18 cellular contexts compared by ENCODE assay signal in the genomic region with DNA sequence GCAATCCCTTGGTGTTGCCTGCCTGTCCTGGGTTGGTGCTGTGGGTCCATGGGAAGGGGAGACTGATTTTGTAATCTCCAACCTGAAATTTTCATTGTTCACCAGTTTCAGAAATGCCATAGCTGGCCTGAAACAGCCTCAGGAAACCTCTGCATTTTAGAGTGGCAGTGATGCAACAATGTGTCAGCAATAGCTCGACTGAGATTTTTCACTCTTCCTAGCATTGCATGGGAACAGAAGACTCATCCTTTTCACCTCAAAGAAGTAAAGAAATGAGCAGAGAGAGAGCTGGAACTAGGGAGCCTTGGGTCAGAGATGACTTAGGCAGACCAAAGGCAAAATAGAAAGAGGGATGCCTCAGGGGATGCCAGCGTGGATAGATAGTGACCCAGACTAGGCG. TPM values are rescaled to one million over a fixed set of nuclear protein-coding genes. Genes with fewer than 3 reads are reported as not detected.
DNase-seq lines count a peak whose midpoint lies in the region; ATAC-seq and TF ChIP-seq lines count a peak whose summit lies in the region.
"Had no signal": no experiment of that assay in that cellular context is flagged by ENCODE, and none has a peak within 500 bp of the region (broad histone marks: within the 10 kb centered on the region; RNA-seq: fewer than 3 reads in every experiment).

No MANE protein-coding gene starts in this region.

- H2AFZ ChIP-seq in GM23248 (peak overlapping the region; percentile 31), fibroblast of lung (ENCODE audit: low read length) (no peak overlapping the region)

- H3K4me1 ChIP-seq in GM23248 (ENCODE audit: insufficient read depth) (peaks cover 24% of the 10 kb centered on the region), adipocyte (ENCODE audit: control insufficient read depth, insufficient read depth, low read length) (peaks cover 39% of the 10 kb centered on the region), fibroblast of lung (ENCODE audit: control insufficient read depth, extremely low read depth, insufficient read depth, low read length) (peaks cover 35% of the 10 kb centered on the region)

- H3K27me3 ChIP-seq in GM23248 (replicated peaks; ENCODE audit: insufficient read depth) (no peaks in the 10 kb centered on the region), adipocyte (replicated peaks; ENCODE audit: control insufficient read depth, insufficient read depth, low read length) (no peaks in the 10 kb centered on the region), fibroblast of lung (ENCODE audit: control insufficient read depth, insufficient read depth, low read length) (no peaks in the 10 kb centered on the region)
- H3K27me3 ChIP-seq: ovary, stomach had no signal

- peaks cover 27% of the 10 kb centered on the region; the same call in 1 of the 2 replicates for H3F3A ChIP-seq in GM23248 (ENCODE audit: insufficient read depth)

- 63 to 64% methylated on average over 3 of the region's 3 CpGs for WGBS in GM23248 (ENCODE audit: low coverage in 1 of 2, low lambda C conversion rate in 2 of 2, missing lambda C conversion rate in 2 of 2), 2 experiments

- H3K4me2 ChIP-seq in GM23248 (ENCODE audit: unreplicated experiment) (peak overlapping the region; percentile 5), fibroblast of lung (ENCODE audit: extremely low read depth, insufficient read depth, low read length) (no peak overlapping the region)

- peak; percentile 53 for DNase-seq in AG08395 (ENCODE audit: low spot score)
- DNase-seq in GM23248 = peak; percentile 87
- peak; percentile 72 for DNase-seq in adipocyte (ENCODE audit: low read depth)
- peak; percentile 30 to 37 for DNase-seq in fibroblast of lung (ENCODE audit: low read depth in 2 of 2)
- DNase-seq in GM19240 (ENCODE audit: insufficient read length, low spot score) = no peak
- no peak for DNase-seq in HT-29 (ENCODE audit: low spot score)
- DNase-seq in NCI-H2171 (lab: John Stamatoyannopoulos, UW) = no peak
- DNase-seq: ACHN; activated CD4-positive, alpha-beta T cell treated with anti-CD3 and anti-CD28 coated beads, Interleukin-2, amount 50 U/mL, for 1 hour; activated naive CD4-positive, alpha-beta T cell treated with anti-CD3 and anti-CD28 coated beads, Interleukin-2, amount 10 ng/mL, durations not matched to agents 7 days and 5 days; esophagus squamous epithelium; NCI-H1930; NCI-H446; ovary; stomach had no signal

- H3K36me3 ChIP-seq in GM23248 (ENCODE audit: low read depth) = no peaks in the 10 kb centered on the region
- H3K36me3 ChIP-seq in adipocyte (ENCODE audit: control insufficient read depth, insufficient read depth, low read length, severe bottlenecking) = no peaks in the 10 kb centered on the region
- no peaks in the 10 kb centered on the region for H3K36me3 ChIP-seq in fibroblast of lung (ENCODE audit: control insufficient read depth, insufficient read depth, low read length)
- H3K36me3 ChIP-seq: esophagus squamous epithelium, ovary, stomach had no signal

- no peaks in the 10 kb centered on the region for H3K9me3 ChIP-seq in GM23248 (ENCODE audit: low read depth)
- no peaks in the 10 kb centered on the region for H3K9me3 ChIP-seq in adipocyte (ENCODE audit: control insufficient read depth, low read length)
- no peaks in the 10 kb centered on the region for H3K9me3 ChIP-seq in fibroblast of lung (ENCODE audit: control insufficient read depth, insufficient read depth, low read depth, low read length)
- H3K9me3 ChIP-seq: esophagus squamous epithelium, ovary, stomach had no signal

- TF ChIP-seq CTCF in fibroblast of lung (conservative IDR thresholded peaks at IDR 0.05 in 1 of 2, IDR thresholded peaks at IDR 0.05 in 1 of 2; ENCODE audit: low read depth in 1 of 2, low read length in 2 of 2) = no peak

- H3K9ac ChIP-seq in GM23248 (peak overlapping the region; percentile 14; the same call in 1 of the 2 replicates), adipocyte (ENCODE audit: low read length) (no peak overlapping the region), fibroblast of lung (ENCODE audit: insufficient read depth, low read length) (no peak overlapping the region)

- no peak for ATAC-seq in GM21528 (IDR thresholded peaks at IDR 0.05; ENCODE audit: low FRiP score, unreplicated experiment)
- ATAC-seq: sciatic nerve had no signal

- H4K20me1 ChIP-seq in GM23248 (ENCODE audit: insufficient read depth) = no peaks in the 10 kb centered on the region
- no peaks in the 10 kb centered on the region for H4K20me1 ChIP-seq in fibroblast of lung (ENCODE audit: control insufficient read depth, extremely low read depth, insufficient read depth, low read length)

- in situ Hi-C loops in GM23248 (cut with MboI) = no loop called here

- H3K4me3 ChIP-seq in GM23248 (no peak overlapping the region), adipocyte (ENCODE audit: low read length) (no peak overlapping the region), fibroblast of lung (replicated peaks in 1 of 4; ENCODE audit: control extremely low read depth in 1 of 4, insufficient read depth in 1 of 4, low read depth in 3 of 4, low read length in 4 of 4) (no peak overlapping the region)
- H3K4me3 ChIP-seq: esophagus squamous epithelium, lung, ovary, stomach had no signal

- no peaks in the 10 kb centered on the region for H3K9me2 ChIP-seq in GM23248 (ENCODE audit: insufficient read depth)

- H3K27ac ChIP-seq in GM23248 (peak overlapping the region; percentile 70), fibroblast of lung (ENCODE audit: insufficient read depth, low read length) (no peak overlapping the region)
- H3K27ac ChIP-seq: esophagus squamous epithelium, ovary, stomach had no signal

- H3K79me2 ChIP-seq in GM23248 (ENCODE audit: insufficient read depth) = no peaks in the 10 kb centered on the region
- no peaks in the 10 kb centered on the region for H3K79me2 ChIP-seq in fibroblast of lung (ENCODE audit: control insufficient read depth, insufficient read depth, low read length)

RNA-seq across cellular contexts. Expression of gene TMEM14A, which starts 23.7 kb away (rescaled TPM):
- total RNA-seq in GM23248 (2014; rRNA removed; shearing (Covaris generic)) = 64.0 and 68.4 TPM in 2 replicates
- polyA plus RNA-seq in GM23248 (2016; fragmentation: Nextera tagmentation; extraction: Ambion mirVana) = 95.1 and 96.0 TPM in 2 replicates
- total RNA-seq in fibroblast of lung = 27.5 and 38.3 TPM in 2 replicates
- 41.6 and 49.0 TPM in 2 replicates for polyA plus RNA-seq in fibroblast of lung
- polyA plus RNA-seq in fibroblast of lung (2012) = 39.0 and 42.5 TPM in 2 replicates
- 0.86 and 3.5 TPM in 2 replicates for polyA minus RNA-seq in fibroblast of lung (ENCODE audit: low replicate concordance)
- total RNA-seq in HT-29 (2014; rRNA removed; shearing (Covaris generic)) = 26.9 and 29.3 TPM in 2 replicates

Comparison
In these comparisons a context has a peak if more than half of its experiments do, and no peak if none do; other contexts are left out.
1. DNase-seq: peak in AG08395 (single experiment), GM23248 (single experiment), adipocyte (single experiment) and fibroblast of lung (2 of 2); none in GM19240 (single experiment), HT-29 (single experiment) and NCI-H2171 (single experiment).